In the genomic region with DNA sequence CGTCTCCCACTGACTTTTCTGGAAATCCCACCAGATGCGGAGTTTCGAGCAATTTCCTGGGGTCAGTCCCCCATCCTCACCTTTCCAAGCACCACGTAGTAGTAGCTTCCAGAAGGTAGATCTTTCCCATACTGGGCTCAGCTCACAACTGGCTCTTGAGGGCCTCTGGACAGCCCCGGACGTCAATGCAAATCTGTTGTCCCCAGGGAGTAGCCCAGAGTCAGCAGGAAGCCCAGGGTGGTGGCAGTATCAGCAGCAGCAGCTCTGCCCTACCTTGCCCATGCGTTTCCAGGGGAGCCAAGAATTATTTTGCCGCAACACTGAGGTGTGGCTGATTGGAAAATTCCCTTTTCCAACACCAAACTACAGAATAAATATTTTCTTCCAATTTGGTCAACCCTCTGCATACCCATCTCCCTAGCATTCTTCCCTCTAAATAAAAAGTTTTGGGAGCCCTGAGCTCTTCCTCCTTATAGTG, we compare ENCODE assay signal across 8 cellular contexts.
A peak's percentile ranks its signal among the peaks of the same experiment; 100 is the strongest.
DNase-seq lines count a peak whose midpoint lies in the region; ATAC-seq and TF ChIP-seq lines count a peak whose summit lies in the region.

No MANE protein-coding gene starts in this region.

- peak overlapping the region in 1 of 2 experiments; percentile 6 for H2BK12ac ChIP-seq in mesenchymal stem cell (ENCODE audit: low read length in 2 of 2)

- H3K9me3 ChIP-seq in MM.1S (replicated peaks; ENCODE audit: insufficient read depth, low read length) (no peaks in the 10 kb centered on the region), mesenchymal stem cell (ENCODE audit: control insufficient read depth, low read length) (no peaks in the 10 kb centered on the region)

- H3K23ac ChIP-seq in mesenchymal stem cell (ENCODE audit: low read length in 2 of 2), result no peak overlapping the region

- no peak overlapping the region for H3K14ac ChIP-seq in mesenchymal stem cell (ENCODE audit: low read length in 2 of 2)

- H4K8ac ChIP-seq in mesenchymal stem cell (ENCODE audit: low read length), result no peak overlapping the region

- DNase-seq in GM10248 (ENCODE audit: extremely low spot score) (peak; percentile 85), MM.1S (peak; percentile 53), mesenchymal stem cell (no peak), SIG-M5 (lab: John Stamatoyannopoulos, UW) (no peak), SIG-M5 treated with dmso at 0.1 percent for 504 hours (lab: John Stamatoyannopoulos, UW; ENCODE audit: unreplicated experiment) (no peak), A172 (ENCODE audit: low spot score) (no peak)
- no peak for DNase-seq in activated CD4-positive, CD25-positive, alpha-beta regulatory T cell (lab: John Stamatoyannopoulos, UW)

- H2AFZ ChIP-seq in MM.1S (ENCODE audit: low read length) (no peak overlapping the region), mesenchymal stem cell (ENCODE audit: low read depth, low read length) (no peak overlapping the region)

- H2BK120ac ChIP-seq in mesenchymal stem cell (ENCODE audit: low read depth, low read length), result no peak overlapping the region

- H3K4me1 ChIP-seq in MM.1S (ENCODE audit: low read length) (peaks cover 42% of the 10 kb centered on the region), mesenchymal stem cell (ENCODE audit: control insufficient read depth, insufficient read depth, low read depth, low read length) (peaks cover 20% of the 10 kb centered on the region)

- H3F3A ChIP-seq in MM.1S (ENCODE audit: insufficient read depth, low read length), result peaks cover 37% of the 10 kb centered on the region

- ATAC-seq in GM21367 (IDR thresholded peaks at IDR 0.05; ENCODE audit: unreplicated experiment), result peak; percentile 34

- no peaks in the 10 kb centered on the region for H3K27me3 ChIP-seq in MM.1S (replicated peaks; ENCODE audit: insufficient read depth, low read length)
- no peaks in the 10 kb centered on the region for H3K27me3 ChIP-seq in mesenchymal stem cell (ENCODE audit: control insufficient read depth in 1 of 2, insufficient read depth in 1 of 2, low read length in 2 of 2)

- H3K9me2 ChIP-seq in MM.1S (replicated peaks; ENCODE audit: insufficient read depth, low read length), result no peaks in the 10 kb centered on the region

- H3K9ac ChIP-seq in MM.1S (ENCODE audit: low read length) (peak overlapping the region; percentile 89), mesenchymal stem cell (ENCODE audit: low read length) (peak overlapping the region; percentile 85)

- H2BK5ac ChIP-seq in mesenchymal stem cell (ENCODE audit: low read depth, low read length, poor library complexity, severe bottlenecking), result no peak overlapping the region

- 96% methylated on average over 8 of the region's 8 CpGs for WGBS in mesenchymal stem cell

- H4K91ac ChIP-seq in mesenchymal stem cell (ENCODE audit: low read length), result no peak overlapping the region

- H3K79me1 ChIP-seq in mesenchymal stem cell (replicated peaks; ENCODE audit: low read length, poor library complexity, severe bottlenecking), result peaks cover 8% of the 10 kb centered on the region

- POLR2A ChIA-PET in GM10248 (lab: Yijun Ruan, JAX), result interaction anchor here (0.5 to 3.6 kb wide), 15 partner anchors 9 to 769 kb away, joined by 3 to 27 read pairs (median 5); partner anchors contain the start of genes CR2 and PFKFB2

- H3K27ac ChIP-seq in MM.1S (ENCODE audit: low read length), result peak overlapping the region; percentile 91; the same call in 1 of the 2 replicates
- no peak overlapping the region for H3K27ac ChIP-seq in mesenchymal stem cell (ENCODE audit: low read length, poor library complexity, severe bottlenecking)

- peaks cover 84% of the 10 kb centered on the region for H3K79me2 ChIP-seq in MM.1S (ENCODE audit: low read length)

- H3K4me2 ChIP-seq in MM.1S (ENCODE audit: low read depth, low read length), result peak overlapping the region; percentile 89
- H3K4me2 ChIP-seq in mesenchymal stem cell (ENCODE audit: low read length, poor library complexity, severe bottlenecking), result no peak overlapping the region

- no peak for TF ChIP-seq CTCF in GM10248 (IDR thresholded peaks at IDR 0.05; ENCODE audit: control extremely low read depth, extremely low read depth, low read depth, missing control alignments)
- no peak for TF ChIP-seq CTCF in MM.1S (IDR thresholded peaks at IDR 0.05; ENCODE audit: low read length)

- H3K4me3 ChIP-seq in MM.1S (ENCODE audit: low read length) (peak overlapping the region; percentile 77), mesenchymal stem cell (ENCODE audit: insufficient read depth in 1 of 2, low read depth in 1 of 2, low read length in 2 of 2) (peak overlapping the region in 1 of 2 experiments; percentile 81)

- H3K4ac ChIP-seq in mesenchymal stem cell (ENCODE audit: low read depth in 1 of 2, low read length in 2 of 2), result no peak overlapping the region

- H2AK5ac ChIP-seq in mesenchymal stem cell (ENCODE audit: low read length, severe bottlenecking), result no peak overlapping the region

- CTCF ChIA-PET in GM10248 (lab: Yijun Ruan, JAX), result interaction anchor here (1.0 to 22.4 kb wide), 10 partner anchors 9 to 143 kb away, joined by 3 to 661 read pairs (median 10); no protein-coding TSS in a partner anchor

- no peaks in the 10 kb centered on the region; the same call in 1 of the 2 replicates for H4K20me1 ChIP-seq in MM.1S (ENCODE audit: insufficient read depth, low read length)

- H3K36me3 ChIP-seq in MM.1S (replicated peaks; ENCODE audit: insufficient read depth, low read length), result no peaks in the 10 kb centered on the region
- H3K36me3 ChIP-seq in mesenchymal stem cell (ENCODE audit: control insufficient read depth in 1 of 2, insufficient read depth in 2 of 2, low read depth in 1 of 2, low read length in 2 of 2), result peaks cover 3 to 26% of the 10 kb centered on the region in 2 experiments

- H2BK15ac ChIP-seq in mesenchymal stem cell (ENCODE audit: low read depth, poor library complexity, severe bottlenecking), result peak overlapping the region; percentile 31

- no peak overlapping the region for H3K18ac ChIP-seq in mesenchymal stem cell (ENCODE audit: low read depth in 1 of 2, low read length in 2 of 2)

Comparison
In these comparisons a context has a peak if more than half of its experiments do, and no peak if none do; other contexts are left out.
1. DNase-seq: peak in GM10248 (single experiment) and MM.1S (single experiment); none in mesenchymal stem cell (single experiment), SIG-M5 (single experiment), SIG-M5 treated with dmso at 0.1 percent for 504 hours (single experiment), activated CD4-positive, CD25-positive, alpha-beta regulatory T cell (0 of 4) and A172 (single experiment).